In the genomic region with DNA sequence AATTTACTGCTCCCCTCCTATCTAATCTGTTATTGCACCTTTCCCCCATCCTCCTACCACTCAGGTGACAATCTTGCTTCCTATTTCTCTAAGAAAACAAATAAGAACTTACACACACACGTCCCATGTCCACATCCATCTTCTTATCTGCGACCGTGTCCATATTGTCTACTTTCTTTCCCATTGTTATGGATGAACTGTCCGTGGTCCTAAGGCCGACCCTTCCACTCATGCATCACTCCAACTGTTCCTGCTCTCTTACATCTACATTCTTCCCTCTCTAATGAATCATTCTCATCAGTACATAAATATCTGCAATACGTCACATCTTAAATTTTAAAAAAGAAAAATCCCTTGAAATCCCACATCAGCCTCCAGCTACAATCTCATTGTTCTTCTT, we compare ENCODE assay signal across 25 cellular contexts. TPM values are rescaled to one million over a fixed set of nuclear protein-coding genes. Genes with fewer than 3 reads are reported as not detected.
DNase-seq lines count a peak whose midpoint lies in the region; ATAC-seq, FAIRE-seq and TF ChIP-seq lines count a peak whose summit lies in the region.
"Had no signal": no experiment of that assay in that cellular context is flagged by ENCODE, and none has a peak within 500 bp of the region (broad histone marks: within the 10 kb centered on the region; RNA-seq: fewer than 3 reads in every experiment).

No MANE protein-coding gene starts in this region.

- peak overlapping the region; percentile 48 for H3K27ac Mint-ChIP-seq in activated T-cell treated with anti-CD3 and anti-CD28 coated beads, Interleukin-2, amount 50 U/mL, for 72 hours
- no peak overlapping the region for H3K27ac Mint-ChIP-seq in activated T-cell treated with anti-CD3 and anti-CD28 coated beads, Interleukin-2, amount 50 U/mL, for 24 hours
- no peak overlapping the region for H3K27ac Mint-ChIP-seq in endothelial cell (ENCODE audit: unreplicated experiment)
- H3K27ac Mint-ChIP-seq: CD14-positive monocyte; CD4-positive, alpha-beta T cell; HFFc6 had no signal

- H3K27me3 Mint-ChIP-seq in activated T-cell treated with anti-CD3 and anti-CD28 coated beads, Interleukin-2, amount 50 U/mL, for 72 hours (ENCODE audit: low read depth) = no peaks in the 10 kb centered on the region
- no peaks in the 10 kb centered on the region for H3K27me3 Mint-ChIP-seq in activated T-cell treated with anti-CD3 and anti-CD28 coated beads, Interleukin-2, amount 50 U/mL, for 24 hours
- H3K27me3 Mint-ChIP-seq in endothelial cell (ENCODE audit: unreplicated experiment) = no peaks in the 10 kb centered on the region
- H3K27me3 Mint-ChIP-seq: CD4-positive, alpha-beta T cell; CD8-positive, alpha-beta memory T cell had no signal

- H3K9me3 ChIP-seq in left ventricle myocardium inferior (replicated peaks) = no peaks in the 10 kb centered on the region
- H3K9me3 ChIP-seq: A549; BE2C; BLaER1 treated with 17β-estradiol and CSF1 and Interleukin-3, amounts not matched to agents 10 nM and 100 nM had no signal

- H3K36me3 ChIP-seq in left ventricle myocardium inferior = peaks cover 53% of the 10 kb centered on the region

- H3K9me3 Mint-ChIP-seq in activated T-cell treated with anti-CD3 and anti-CD28 coated beads, Interleukin-2, amount 50 U/mL, for 72 hours = no peaks in the 10 kb centered on the region
- no peaks in the 10 kb centered on the region for H3K9me3 Mint-ChIP-seq in activated T-cell treated with anti-CD3 and anti-CD28 coated beads, Interleukin-2, amount 50 U/mL, for 24 hours
- no peaks in the 10 kb centered on the region for H3K9me3 Mint-ChIP-seq in endothelial cell (ENCODE audit: unreplicated experiment)
- H3K9me3 Mint-ChIP-seq: CD14-positive monocyte; CD4-positive, alpha-beta T cell; CD8-positive, alpha-beta memory T cell; HFFc6 had no signal

- DNase-seq in activated T-cell treated with anti-CD3 and anti-CD28 coated beads, Interleukin-2, amount 50 U/mL, for 72 hours = no peak
- no peak for DNase-seq in activated T-cell treated with anti-CD3 and anti-CD28 coated beads, Interleukin-2, amount 50 U/mL, for 24 hours
- no peak for DNase-seq in HTR-8/SVneo (ENCODE audit: insufficient read length, low spot score)
- DNase-seq in endothelial cell (ENCODE audit: low spot score) = no peak
- DNase-seq in left ventricle myocardium inferior = no peak
- no peak for DNase-seq in NCI-H345 (lab: John Stamatoyannopoulos, UW)
- DNase-seq: 8988T; ACHN; AML-193; BE2C; CD4-positive, alpha-beta T cell; CD8-positive, alpha-beta memory T cell; DMS 273 treated with DMSO at 0.1 percent for 48 hours; DMS79; EL; GDM1; H7; HCEC 1CT; HFFc6 had no signal

- no peak for ATAC-seq in activated T-cell treated with anti-CD3 and anti-CD28 coated beads, Interleukin-2, amount 50 U/mL, for 72 hours (replicated peaks in 1 of 2)
- ATAC-seq: A549, GM12878 had no signal

- peaks cover 6% of the 10 kb centered on the region for H3K4me1 Mint-ChIP-seq in activated T-cell treated with anti-CD3 and anti-CD28 coated beads, Interleukin-2, amount 50 U/mL, for 72 hours (ENCODE audit: low read depth)
- peaks cover 3% of the 10 kb centered on the region for H3K4me1 Mint-ChIP-seq in activated T-cell treated with anti-CD3 and anti-CD28 coated beads, Interleukin-2, amount 50 U/mL, for 24 hours (ENCODE audit: low read depth)
- H3K4me1 Mint-ChIP-seq in endothelial cell (ENCODE audit: unreplicated experiment) = peaks cover 16% of the 10 kb centered on the region
- H3K4me1 Mint-ChIP-seq: CD14-positive monocyte had no signal

- intact Hi-C loops in left ventricle myocardium inferior (cut with micrococcal nuclease) = no loop called here

- no peaks in the 10 kb centered on the region for H3K4me1 ChIP-seq in left ventricle myocardium inferior
- H3K4me1 ChIP-seq: A549, BE2C had no signal

- peak; percentile 90 for FAIRE-seq in HTR-8/SVneo (lab: Jason Lieb, UNC)
- FAIRE-seq: A549, D721Med, GM12878, H1 had no signal

- H3K27ac ChIP-seq in left ventricle myocardium inferior (replicated peaks) = no peak overlapping the region
- H3K27ac ChIP-seq: A549; BLaER1 treated with 17β-estradiol and CSF1 and Interleukin-3, amounts not matched to agents 10 nM and 100 nM had no signal

- no peak for TF ChIP-seq CTCF in endothelial cell (IDR thresholded peaks at IDR 0.05; ENCODE audit: unreplicated experiment)
- no peak for TF ChIP-seq CTCF in left ventricle myocardium inferior (IDR thresholded peaks at IDR 0.05; ENCODE audit: borderline replicate concordance)

- H3K4me3 Mint-ChIP-seq in activated T-cell treated with anti-CD3 and anti-CD28 coated beads, Interleukin-2, amount 50 U/mL, for 72 hours = no peak overlapping the region
- no peak overlapping the region for H3K4me3 Mint-ChIP-seq in activated T-cell treated with anti-CD3 and anti-CD28 coated beads, Interleukin-2, amount 50 U/mL, for 24 hours
- H3K4me3 Mint-ChIP-seq in endothelial cell (ENCODE audit: unreplicated experiment) = peak overlapping the region; percentile 3
- H3K4me3 Mint-ChIP-seq: CD14-positive monocyte; CD4-positive, alpha-beta T cell; CD8-positive, alpha-beta memory T cell; HFFc6 had no signal

- no peaks in the 10 kb centered on the region for H3K27me3 ChIP-seq in left ventricle myocardium inferior (ENCODE audit: low read depth)
- H3K27me3 ChIP-seq: BE2C; BLaER1 treated with 17β-estradiol and CSF1 and Interleukin-3, amounts not matched to agents 10 nM and 100 nM had no signal

- H3K4me3 ChIP-seq in left ventricle myocardium inferior = no peak overlapping the region
- H3K4me3 ChIP-seq: A549; BLaER1 treated with 17β-estradiol and CSF1 and Interleukin-3, amounts not matched to agents 10 nM and 100 nM; GM12878 had no signal

- peaks cover 6 to 16% of the 10 kb centered on the region in 2 donors for H3K36me3 Mint-ChIP-seq in activated T-cell treated with anti-CD3 and anti-CD28 coated beads, Interleukin-2, amount 50 U/mL, for 72 hours (ENCODE audit: insufficient read depth in 2 of 2)
- peaks cover 49% of the 10 kb centered on the region for H3K36me3 Mint-ChIP-seq in activated T-cell treated with anti-CD3 and anti-CD28 coated beads, Interleukin-2, amount 50 U/mL, for 24 hours (ENCODE audit: low read depth)
- H3K36me3 Mint-ChIP-seq in endothelial cell (ENCODE audit: low read depth, unreplicated experiment) = peaks cover 48% of the 10 kb centered on the region

RNA-seq across cellular contexts. Expression of a gene that starts 30.0 kb away (rescaled TPM):
- 10 to 100 TPM; 21.5 to 21.7 TPM for total RNA-seq in activated T-cell treated with anti-CD3 and anti-CD28 coated beads, Interleukin-2, amount 50 U/mL, for 72 hours
- total RNA-seq in endothelial cell (ENCODE audit: unreplicated experiment) (50.6 TPM), left ventricle myocardium inferior (14.4 TPM)
